In the genomic region with DNA sequence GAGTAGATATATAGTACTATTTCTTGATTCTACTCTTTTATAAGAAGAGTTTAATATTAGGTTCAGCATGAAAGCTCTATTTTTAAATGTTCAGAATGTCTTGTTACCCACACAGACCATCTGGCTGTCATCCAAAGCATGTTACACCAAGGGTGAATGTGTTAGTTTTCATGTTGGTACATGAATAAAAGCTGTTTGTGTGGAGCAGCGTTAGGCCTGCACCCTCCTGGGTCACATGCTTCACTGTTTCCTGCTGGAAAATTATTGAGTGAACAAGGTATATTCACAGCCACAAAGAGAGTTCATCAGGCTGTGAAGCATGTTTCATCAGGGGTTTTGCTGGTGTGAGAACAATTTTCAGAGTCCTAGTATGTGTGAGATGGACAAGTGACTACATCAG, we compare ENCODE assay signal across 1 cellular context.
TF ChIP-seq lines count a peak whose summit lies in the region.

No MANE protein-coding gene starts in this region.

TF ChIP-seq in SK-N-SH treated with all-trans-retinoic acid at 6 μM for 48 hours, 23 proteins besides CTCF, POLR2A, EP300 and RAD21 (continued from another document):
- TF ChIP-seq, protein P1, sequence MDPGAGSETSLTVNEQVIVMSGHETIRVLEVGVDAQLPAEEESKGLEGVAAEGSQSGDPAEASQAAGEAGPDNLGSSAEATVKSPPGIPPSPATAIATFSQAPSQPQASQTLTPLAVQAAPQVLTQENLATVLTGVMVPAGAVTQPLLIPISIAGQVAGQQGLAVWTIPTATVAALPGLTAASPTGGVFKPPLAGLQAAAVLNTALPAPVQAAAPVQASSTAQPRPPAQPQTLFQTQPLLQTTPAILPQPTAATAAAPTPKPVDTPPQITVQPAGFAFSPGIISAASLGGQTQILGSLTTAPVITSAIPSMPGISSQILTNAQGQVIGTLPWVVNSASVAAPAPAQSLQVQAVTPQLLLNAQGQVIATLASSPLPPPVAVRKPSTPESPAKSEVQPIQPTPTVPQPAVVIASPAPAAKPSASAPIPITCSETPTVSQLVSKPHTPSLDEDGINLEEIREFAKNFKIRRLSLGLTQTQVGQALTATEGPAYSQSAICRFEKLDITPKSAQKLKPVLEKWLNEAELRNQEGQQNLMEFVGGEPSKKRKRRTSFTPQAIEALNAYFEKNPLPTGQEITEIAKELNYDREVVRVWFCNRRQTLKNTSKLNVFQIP (CRISPR knock-in tag; IDR thresholded peaks at IDR 0.05; ENCODE audit: borderline replicate concordance, low read depth), result no peak
- TF ChIP-seq TCF4 (CRISPR knock-in tag; IDR thresholded peaks at IDR 0.05; ENCODE audit: borderline replicate concordance), result no peak
- no peak for TF ChIP-seq BACH2 (CRISPR knock-in tag; IDR thresholded peaks at IDR 0.05; ENCODE audit: borderline replicate concordance)
- no peak for TF ChIP-seq CSDC2 (CRISPR knock-in tag; IDR thresholded peaks at IDR 0.05)
- TF ChIP-seq, protein P2, sequence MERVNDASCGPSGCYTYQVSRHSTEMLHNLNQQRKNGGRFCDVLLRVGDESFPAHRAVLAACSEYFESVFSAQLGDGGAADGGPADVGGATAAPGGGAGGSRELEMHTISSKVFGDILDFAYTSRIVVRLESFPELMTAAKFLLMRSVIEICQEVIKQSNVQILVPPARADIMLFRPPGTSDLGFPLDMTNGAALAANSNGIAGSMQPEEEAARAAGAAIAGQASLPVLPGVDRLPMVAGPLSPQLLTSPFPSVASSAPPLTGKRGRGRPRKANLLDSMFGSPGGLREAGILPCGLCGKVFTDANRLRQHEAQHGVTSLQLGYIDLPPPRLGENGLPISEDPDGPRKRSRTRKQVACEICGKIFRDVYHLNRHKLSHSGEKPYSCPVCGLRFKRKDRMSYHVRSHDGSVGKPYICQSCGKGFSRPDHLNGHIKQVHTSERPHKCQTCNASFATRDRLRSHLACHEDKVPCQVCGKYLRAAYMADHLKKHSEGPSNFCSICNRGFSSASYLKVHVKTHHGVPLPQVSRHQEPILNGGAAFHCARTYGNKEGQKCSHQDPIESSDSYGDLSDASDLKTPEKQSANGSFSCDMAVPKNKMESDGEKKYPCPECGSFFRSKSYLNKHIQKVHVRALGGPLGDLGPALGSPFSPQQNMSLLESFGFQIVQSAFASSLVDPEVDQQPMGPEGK (CRISPR knock-in tag; IDR thresholded peaks at IDR 0.05; ENCODE audit: borderline replicate concordance), result no peak
- no peak for TF ChIP-seq ZFP30 (CRISPR knock-in tag; IDR thresholded peaks at IDR 0.05)
- TF ChIP-seq SNAI2 (CRISPR knock-in tag; IDR thresholded peaks at IDR 0.05), result no peak
- TF ChIP-seq ZNF8 (CRISPR knock-in tag; IDR thresholded peaks at IDR 0.05), result no peak
- TF ChIP-seq, protein P3, sequence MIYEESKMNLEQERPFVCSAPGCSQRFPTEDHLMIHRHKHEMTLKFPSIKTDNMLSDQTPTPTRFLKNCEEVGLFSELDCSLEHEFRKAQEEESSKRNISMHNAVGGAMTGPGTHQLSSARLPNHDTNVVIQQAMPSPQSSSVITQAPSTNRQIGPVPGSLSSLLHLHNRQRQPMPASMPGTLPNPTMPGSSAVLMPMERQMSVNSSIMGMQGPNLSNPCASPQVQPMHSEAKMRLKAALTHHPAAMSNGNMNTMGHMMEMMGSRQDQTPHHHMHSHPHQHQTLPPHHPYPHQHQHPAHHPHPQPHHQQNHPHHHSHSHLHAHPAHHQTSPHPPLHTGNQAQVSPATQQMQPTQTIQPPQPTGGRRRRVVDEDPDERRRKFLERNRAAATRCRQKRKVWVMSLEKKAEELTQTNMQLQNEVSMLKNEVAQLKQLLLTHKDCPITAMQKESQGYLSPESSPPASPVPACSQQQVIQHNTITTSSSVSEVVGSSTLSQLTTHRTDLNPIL (CRISPR knock-in tag; IDR thresholded peaks at IDR 0.05; ENCODE audit: low read depth), result no peak
- no peak for TF ChIP-seq ISL1 (CRISPR knock-in tag; IDR thresholded peaks at IDR 0.05)
